In genomic region chr3:3594986-3595385, GRCh38 we compare ENCODE assay signal across 34 cellular contexts.
"Had no signal": no experiment of that assay in that cellular context is flagged by ENCODE, and none has a peak within 500 bp of the region (broad histone marks: within the 10 kb centered on the region; RNA-seq: fewer than 3 reads in every experiment).

No MANE protein-coding gene starts in this region.

- FAIRE-seq: astrocyte, TTC549 had no signal

- H3K36me3 ChIP-seq: adrenal gland, brain microvascular endothelial cell, breast epithelium, cardiac muscle cell had no signal

- ATAC-seq: activated CD8-positive, alpha-beta T cell treated with anti-CD3 and anti-CD28 coated beads for 36 hours; activated naive CD4-positive, alpha-beta T cell treated with anti-CD3 and anti-CD28 coated beads, Interleukin-2, amount 50 U/mL, for 72 hours; activated T-cell treated with anti-CD3 and anti-CD28 coated beads, Interleukin-2, amount 50 U/mL, for 4 hours; activated T-cell treated with anti-CD3 and anti-CD28 coated beads, Interleukin-2, amount 50 U/mL, for 72 hours; activated T-helper 17 cell treated with anti-CD3 and anti-CD28 coated beads, Interleukin-2, amount 50 U/mL, for 72 hours; body of pancreas had no signal

- H3K4me3 ChIP-seq: adrenal gland, body of pancreas, breast epithelium, cardiac muscle cell had no signal

- H3K27me3 ChIP-seq: adrenal gland, body of pancreas, brain microvascular endothelial cell, breast epithelium, cardiac muscle cell had no signal

- DNase-seq: activated B cell treated with CpG ODN at 0.5 μM for 24 hours; activated CD4-positive, alpha-beta memory T cell treated with anti-CD3 and anti-CD28 coated beads for 36 hours; activated CD4-positive, alpha-beta T cell treated with anti-CD3 and anti-CD28 coated beads for 4 hours; activated CD4-positive, alpha-beta T cell treated with anti-CD3 and anti-CD28 coated beads, Interleukin-2, amount 10 ng/mL, durations not matched to agents 24 days and 14 days; activated CD4-positive, alpha-beta T cell treated with anti-CD3 and anti-CD28 coated beads, Interleukin-2, amount 50 U/mL, for 1 hour; activated CD4-positive, alpha-beta T cell treated with anti-CD3 and anti-CD28 coated beads, Interleukin-2, amount 50 U/mL, for 4 hours; activated CD4-positive, CD25-positive, alpha-beta regulatory T cell treated with anti-CD3 and anti-CD28 coated beads, Interleukin-2, amount 50 U/mL, for 72 hours; activated CD8-positive, alpha-beta memory T cell treated with anti-CD3 and anti-CD28 coated beads, Interleukin-2, amount 50 U/mL, for 4 hours; activated CD8-positive, alpha-beta T cell treated with anti-CD3 and anti-CD28 coated beads for 36 hours; activated effector memory CD4-positive, alpha-beta T cell treated with anti-CD3 and anti-CD28 coated beads, Interleukin-2, amount 50 U/mL, for 16 hours; activated gamma-delta T cell treated with Interleukin-2 at 50 U/mL for 16 hours; activated naive CD4-positive, alpha-beta T cell; activated naive CD4-positive, alpha-beta T cell treated with anti-CD3 and anti-CD28 coated beads for 36 hours; activated naive CD4-positive, alpha-beta T cell treated with anti-CD3 and anti-CD28 coated beads, Interleukin-2, amount 50 U/mL, for 16 hours; activated naive CD8-positive, alpha-beta T cell treated with anti-CD3 and anti-CD28 coated beads for 36 hours; activated T-cell treated with anti-CD3 and anti-CD28 coated beads for 4 hours; activated T-cell treated with anti-CD3 and anti-CD28 coated beads, Interleukin-2, amount 50 U/mL, for 1 hour; activated T-cell treated with anti-CD3 and anti-CD28 coated beads, Interleukin-2, amount 50 U/mL, for 4 hours; activated T-cell treated with anti-CD3 and anti-CD28 coated beads, Interleukin-2, amount 50 U/mL, for 72 hours; adrenal gland; amniotic stem cell; aorta; body of pancreas; brain microvascular endothelial cell; caudate nucleus; cerebellar nuclear complex; T-helper 2 cell; T-helper 9 cell had no signal
